ENCODE assay signal across 8 cellular contexts in genomic region chr2:174039551-174040416, GRCh38.
DNase-seq lines count a peak whose midpoint lies in the region; ATAC-seq and TF ChIP-seq lines count a peak whose summit lies in the region.

No MANE protein-coding gene starts in this region.

- TF ChIP-seq POLR2A in lower leg skin (IDR thresholded peaks at IDR 0.05): no peak

- POLR2A ChIA-PET in activated CD4-positive, alpha-beta T cell treated with anti-CD3 and anti-CD28 coated beads, Interleukin-2, amount 10 ng/mL, durations not matched to agents 7 days and 5 days (lab: Charles Lee): no interaction called here

- H3K4me1 Mint-ChIP-seq in activated CD4-positive, alpha-beta T cell treated with anti-CD3 and anti-CD28 coated beads, Interleukin-2, amount 10 ng/mL, durations not matched to agents 7 days and 5 days: peaks cover 15% of the 10 kb centered on the region

- no peaks in the 10 kb centered on the region for H3K36me3 Mint-ChIP-seq in activated CD4-positive, alpha-beta T cell treated with anti-CD3 and anti-CD28 coated beads, Interleukin-2, amount 10 ng/mL, durations not matched to agents 7 days and 5 days (ENCODE audit: low read depth)

- no peak overlapping the region for H3K4me3 ChIP-seq in lower leg skin (ENCODE audit: low read depth, poor library complexity, severe bottlenecking)

- DNase-seq in Ammon's horn (ENCODE audit: low spot score): peak; percentile 91
- DNase-seq in NCI-H460 (ENCODE audit: extremely low read depth, low read depth): peak; percentile 94
- DNase-seq in activated CD4-positive, alpha-beta T cell treated with anti-CD3 and anti-CD28 coated beads, Interleukin-2, amount 10 ng/mL, durations not matched to agents 7 days and 5 days: peak; percentile 81
- DNase-seq in dermis blood vessel endothelial cell: peak; percentile 98
- peak; percentile 89 to 96 for DNase-seq in lower leg skin (ENCODE audit: low spot score in 2 of 2)
- DNase-seq in stimulated activated CD4-positive, alpha-beta T cell treated with anti-CD3 and anti-CD28 coated beads, TNF-alpha, amount 100 ng/mL, for 1 hour (ENCODE audit: low read depth in 3 of 3, low spot score in 1 of 3): peak; percentile 47 to 71 (median 66)

- TF ChIP-seq CTCF in lower leg skin (IDR thresholded peaks at IDR 0.05): peak in 1 of 3 donors; percentile 72

- intact Hi-C loops in lower leg skin (cut with DNase I; ENCODE audit: low total_unique reads): no loop called here

- H3K27me3 Mint-ChIP-seq in activated CD4-positive, alpha-beta T cell treated with anti-CD3 and anti-CD28 coated beads, Interleukin-2, amount 10 ng/mL, durations not matched to agents 7 days and 5 days: no peaks in the 10 kb centered on the region

- peak overlapping the region; percentile 10 for H3K4me3 Mint-ChIP-seq in activated CD4-positive, alpha-beta T cell treated with anti-CD3 and anti-CD28 coated beads, Interleukin-2, amount 10 ng/mL, durations not matched to agents 7 days and 5 days

- peak overlapping the region; percentile 86 for H3K27ac Mint-ChIP-seq in activated CD4-positive, alpha-beta T cell treated with anti-CD3 and anti-CD28 coated beads, Interleukin-2, amount 10 ng/mL, durations not matched to agents 7 days and 5 days

- H3K9me3 Mint-ChIP-seq in activated CD4-positive, alpha-beta T cell treated with anti-CD3 and anti-CD28 coated beads, Interleukin-2, amount 10 ng/mL, durations not matched to agents 7 days and 5 days: no peaks in the 10 kb centered on the region

- CTCF ChIA-PET in activated CD4-positive, alpha-beta T cell treated with anti-CD3 and anti-CD28 coated beads, Interleukin-2, amount 10 ng/mL, durations not matched to agents 7 days and 5 days (lab: Charles Lee): interaction anchor here (0.5 to 1.2 kb wide), 3 partner anchors 10 to 27 kb away, joined by 3 read pairs; no protein-coding TSS in a partner anchor

- WGBS in lower leg skin, 2 donors: 19 to 21% methylated on average over 16 of the region's 16 CpGs

- ATAC-seq in GM19025 (IDR thresholded peaks at IDR 0.05; ENCODE audit: low read depth, unreplicated experiment): peak; percentile 95
- peak; percentile 85 for ATAC-seq in HG03196 (IDR thresholded peaks at IDR 0.05; ENCODE audit: unreplicated experiment)
